In genomic region chr9:84804948-84805694, GRCh38 we compare ENCODE assay signal across 17 cellular contexts.
A peak's percentile ranks its signal among the peaks of the same experiment; 100 is the strongest.
DNase-seq lines count a peak whose midpoint lies in the region; ATAC-seq and TF ChIP-seq lines count a peak whose summit lies in the region.
"Had no signal": no experiment of that assay in that cellular context is flagged by ENCODE, and none has a peak within 500 bp of the region (broad histone marks: within the 10 kb centered on the region; RNA-seq: fewer than 3 reads in every experiment).

No MANE protein-coding gene starts in this region.

- H3K36me3 ChIP-seq in right atrium auricular region = no peaks in the 10 kb centered on the region
- H3K36me3 ChIP-seq: HAP-1 had no signal

- H3K27ac ChIP-seq in right atrium auricular region = no peak overlapping the region

- no peaks in the 10 kb centered on the region for H3K27me3 ChIP-seq in right atrium auricular region

- H3K27me3 Mint-ChIP-seq in nephron (ENCODE audit: low read depth) = no peaks in the 10 kb centered on the region
- no peaks in the 10 kb centered on the region for H3K27me3 Mint-ChIP-seq in activated CD4-positive, alpha-beta T cell treated with anti-CD3 and anti-CD28 coated beads for 36 hours

- peaks cover 31% of the 10 kb centered on the region for H3K4me1 Mint-ChIP-seq in nephron
- H3K4me1 Mint-ChIP-seq in activated CD4-positive, alpha-beta T cell treated with anti-CD3 and anti-CD28 coated beads for 36 hours = no peaks in the 10 kb centered on the region
- H3K4me1 Mint-ChIP-seq: CD14-positive monocyte had no signal

- no peak overlapping the region for H3K4me3 Mint-ChIP-seq in nephron
- no peak overlapping the region for H3K4me3 Mint-ChIP-seq in activated CD4-positive, alpha-beta T cell treated with anti-CD3 and anti-CD28 coated beads for 36 hours
- H3K4me3 Mint-ChIP-seq: CD14-positive monocyte had no signal

- no peaks in the 10 kb centered on the region for H3K9me3 Mint-ChIP-seq in nephron
- no peaks in the 10 kb centered on the region for H3K9me3 Mint-ChIP-seq in activated CD4-positive, alpha-beta T cell treated with anti-CD3 and anti-CD28 coated beads for 36 hours (ENCODE audit: low read depth)

- H3K4me3 ChIP-seq in right atrium auricular region = no peak overlapping the region
- H3K4me3 ChIP-seq in fibroblast of the aortic adventitia (ENCODE audit: low read depth, low read length) = no peak overlapping the region
- H3K4me3 ChIP-seq: HAP-1 had no signal

- intact Hi-C loops in Right ventricle myocardium superior (cut with DNase I) = no loop called here
- intact Hi-C loops in activated CD4-positive, alpha-beta T cell treated with anti-CD3 and anti-CD28 coated beads for 36 hours (cut with DNase I, micrococcal nuclease) = no loop called here

- peak; percentile 86 for ATAC-seq in Right ventricle myocardium superior (ENCODE audit: poor library complexity)
- no peak for ATAC-seq in activated CD4-positive, alpha-beta T cell treated with anti-CD3 and anti-CD28 coated beads for 36 hours

- TF ChIP-seq CTCF in right atrium auricular region (IDR thresholded peaks at IDR 0.05) (no peak), fibroblast of the aortic adventitia (IDR thresholded peaks at IDR 0.05; ENCODE audit: insufficient read depth, low read length) (no peak), nephron (IDR thresholded peaks at IDR 0.05; ENCODE audit: unreplicated experiment in 3 of 3) (no peak)

- CTCF ChIA-PET in activated CD4-positive, alpha-beta T cell treated with anti-CD3 and anti-CD28 coated beads for 36 hours (lab: Charles Lee) = no interaction called here

- POLR2A ChIA-PET in activated CD4-positive, alpha-beta T cell treated with anti-CD3 and anti-CD28 coated beads for 36 hours (lab: Charles Lee) = no interaction called here

- peak overlapping the region in 2 of 3 experiments; percentile 80 to 81 for H3K27ac Mint-ChIP-seq in nephron
- H3K27ac Mint-ChIP-seq in activated CD4-positive, alpha-beta T cell treated with anti-CD3 and anti-CD28 coated beads for 36 hours = no peak overlapping the region
- H3K27ac Mint-ChIP-seq: CD14-positive monocyte had no signal

- H3K9me3 ChIP-seq in right atrium auricular region = no peaks in the 10 kb centered on the region
- H3K9me3 ChIP-seq: HAP-1 had no signal

- no peak for DNase-seq in Right ventricle myocardium superior
- DNase-seq in right atrium auricular region (ENCODE audit: low spot score) = no peak
- peak; percentile 2 for DNase-seq in fibroblast of the aortic adventitia (ENCODE audit: low read depth)
- DNase-seq in AG08395 (ENCODE audit: low spot score) = no peak
- DNase-seq in NCI-H82 treated with DMSO at 0.1 percent for 48 hours (lab: John Stamatoyannopoulos, UW; ENCODE audit: unreplicated experiment) = no peak
- DNase-seq in activated CD4-positive, alpha-beta T cell treated with anti-CD3 and anti-CD28 coated beads for 36 hours = no peak
- DNase-seq in C1 segment of cervical spinal cord (lab: John Stamatoyannopoulos, UW) = no peak
- DNase-seq: COR-L47, DMS153, IMR-90, MV-4-11, NCI-H1417 treated with DMSO at 0.1 percent for 48 hours, NCI-H2029 treated with DMSO at 0.1 percent for 48 hours, NCI-H510A had no signal

- peaks cover 4% of the 10 kb centered on the region for H3K36me3 Mint-ChIP-seq in nephron (ENCODE audit: low read depth)
- no peaks in the 10 kb centered on the region for H3K36me3 Mint-ChIP-seq in activated CD4-positive, alpha-beta T cell treated with anti-CD3 and anti-CD28 coated beads for 36 hours (ENCODE audit: low read depth)
- H3K36me3 Mint-ChIP-seq: CD14-positive monocyte had no signal

- H3K4me1 ChIP-seq in right atrium auricular region = no peaks in the 10 kb centered on the region
- H3K4me1 ChIP-seq: HAP-1 had no signal
